In the genomic region with DNA sequence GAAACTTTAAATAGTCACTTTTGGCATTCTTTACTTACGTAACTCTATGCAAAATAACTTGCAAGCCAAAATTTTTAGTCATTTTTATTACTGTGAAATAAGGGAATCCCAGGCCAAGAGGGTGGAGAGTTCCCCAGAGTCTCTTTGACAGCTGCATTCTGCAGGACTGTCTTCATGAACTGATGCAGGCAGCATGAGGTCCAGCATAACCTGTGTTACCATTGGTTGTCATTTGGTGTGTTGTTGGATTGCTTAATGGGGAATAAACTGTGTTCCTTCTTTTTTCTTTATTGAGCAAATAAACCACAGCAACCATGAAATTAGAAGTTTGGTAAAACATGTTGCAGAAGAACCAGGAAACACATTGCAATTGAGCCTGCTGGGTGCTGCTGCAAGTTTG, we compare ENCODE assay signal across 20 cellular contexts. TPM values are rescaled to one million over a fixed set of nuclear protein-coding genes. Genes with fewer than 3 reads are reported as not detected.
DNase-seq lines count a peak whose midpoint lies in the region; ATAC-seq and TF ChIP-seq lines count a peak whose summit lies in the region.
"Had no signal": no experiment of that assay in that cellular context is flagged by ENCODE, and none has a peak within 500 bp of the region (broad histone marks: within the 10 kb centered on the region; RNA-seq: fewer than 3 reads in every experiment).

No MANE protein-coding gene starts in this region.

- H3K4me1 ChIP-seq in foreskin keratinocyte: peaks cover 9% of the 10 kb centered on the region
- H3K4me1 ChIP-seq: SJSA1 had no signal

- no peak overlapping the region for H3K27ac Mint-ChIP-seq in HFFc6
- H3K27ac Mint-ChIP-seq in activated CD4-positive, alpha-beta T cell treated with anti-CD3 and anti-CD28 coated beads for 36 hours: no peak overlapping the region
- H3K27ac Mint-ChIP-seq: activated CD8-positive, alpha-beta T cell treated with anti-CD3 and anti-CD28 coated beads, Interleukin-2, amount 10 ng/mL, durations not matched to agents 7 days and 5 days; H9; stimulated activated naive CD8-positive, alpha-beta T cell treated with anti-CD3 and anti-CD28 coated beads, Interleukin-15, Interleukin-2, amounts not matched to agents 100 ng/mL and 50 ng/mL, for 24 hours had no signal

- ATAC-seq in left ventricle myocardium superior (peak; percentile 85), foreskin keratinocyte (no peak), HG03520 (IDR thresholded peaks at IDR 0.05; ENCODE audit: unreplicated experiment) (no peak)
- no peak for ATAC-seq in activated CD4-positive, alpha-beta T cell treated with anti-CD3 and anti-CD28 coated beads for 36 hours
- ATAC-seq: activated CD8-positive, alpha-beta T cell treated with anti-CD3 and anti-CD28 coated beads, Interleukin-2, amount 10 ng/mL, durations not matched to agents 7 days and 5 days; esophagus mucosa had no signal

- no peaks in the 10 kb centered on the region for H3K4me1 Mint-ChIP-seq in HFFc6 (ENCODE audit: low read depth)
- H3K4me1 Mint-ChIP-seq in activated CD4-positive, alpha-beta T cell treated with anti-CD3 and anti-CD28 coated beads for 36 hours: no peaks in the 10 kb centered on the region

- H3K27me3 ChIP-seq in foreskin keratinocyte: no peaks in the 10 kb centered on the region
- H3K27me3 ChIP-seq: SJSA1 had no signal

- CTCF ChIA-PET in activated CD4-positive, alpha-beta T cell treated with anti-CD3 and anti-CD28 coated beads for 36 hours (lab: Charles Lee): no interaction called here

- intact Hi-C loops in left ventricle myocardium superior (cut with micrococcal nuclease): no loop called here
- intact Hi-C loops in activated CD4-positive, alpha-beta T cell treated with anti-CD3 and anti-CD28 coated beads for 36 hours (cut with DNase I, micrococcal nuclease): no loop called here

- POLR2A ChIA-PET in activated CD4-positive, alpha-beta T cell treated with anti-CD3 and anti-CD28 coated beads for 36 hours (lab: Charles Lee): no interaction called here

- H3K27me3 Mint-ChIP-seq in HFFc6 (ENCODE audit: insufficient read depth): peaks cover 17% of the 10 kb centered on the region; the same call in 1 of the 2 replicates
- H3K27me3 Mint-ChIP-seq in activated CD4-positive, alpha-beta T cell treated with anti-CD3 and anti-CD28 coated beads for 36 hours: peaks cover 20% of the 10 kb centered on the region

- TF ChIP-seq CTCF in HFFc6 (IDR thresholded peaks at IDR 0.05) (no peak), foreskin keratinocyte (conservative IDR thresholded peaks at IDR 0.05) (no peak)

- DNase-seq in AG08396 (ENCODE audit: low spot score) (peak; percentile 8), HFFc6 (peak; percentile 4), amniotic epithelial cell (ENCODE audit: low read depth) (peak; percentile 33), left ventricle myocardium superior (no peak), foreskin keratinocyte (no peak), NK-92 (lab: John Stamatoyannopoulos, UW; ENCODE audit: unreplicated experiment) (no peak)
- no peak for DNase-seq in activated CD4-positive, alpha-beta T cell treated with anti-CD3 and anti-CD28 coated beads for 36 hours
- DNase-seq: activated CD8-positive, alpha-beta T cell treated with anti-CD3 and anti-CD28 coated beads, Interleukin-2, amount 10 ng/mL, durations not matched to agents 7 days and 5 days; H9; KG1; NCI-H1930; NCI-H82; nucleus accumbens; small intestine had no signal

- H3K9me3 Mint-ChIP-seq in HFFc6: no peaks in the 10 kb centered on the region
- no peaks in the 10 kb centered on the region for H3K9me3 Mint-ChIP-seq in activated CD4-positive, alpha-beta T cell treated with anti-CD3 and anti-CD28 coated beads for 36 hours (ENCODE audit: low read depth)
- H3K9me3 Mint-ChIP-seq: stimulated activated naive CD8-positive, alpha-beta T cell treated with anti-CD3 and anti-CD28 coated beads, Interleukin-15, Interleukin-2, amounts not matched to agents 100 ng/mL and 50 ng/mL, for 24 hours had no signal

- no peak overlapping the region for H3K27ac ChIP-seq in foreskin keratinocyte
- H3K27ac ChIP-seq: SJSA1 had no signal

- H3K36me3 Mint-ChIP-seq in HFFc6 (ENCODE audit: low read depth): no peaks in the 10 kb centered on the region
- H3K36me3 Mint-ChIP-seq in activated CD4-positive, alpha-beta T cell treated with anti-CD3 and anti-CD28 coated beads for 36 hours (ENCODE audit: low read depth): no peaks in the 10 kb centered on the region

- no peak overlapping the region for H3K4me3 Mint-ChIP-seq in HFFc6
- H3K4me3 Mint-ChIP-seq in activated CD4-positive, alpha-beta T cell treated with anti-CD3 and anti-CD28 coated beads for 36 hours: no peak overlapping the region
- H3K4me3 Mint-ChIP-seq: activated CD8-positive, alpha-beta T cell treated with anti-CD3 and anti-CD28 coated beads, Interleukin-2, amount 10 ng/mL, durations not matched to agents 7 days and 5 days; H9; stimulated activated naive CD8-positive, alpha-beta T cell treated with anti-CD3 and anti-CD28 coated beads, Interleukin-15, Interleukin-2, amounts not matched to agents 100 ng/mL and 50 ng/mL, for 24 hours had no signal

RNA-seq across cellular contexts. Expression of a gene that starts 24.6 kb away (rescaled TPM):
- not detected for total RNA-seq in HFFc6 (2021; fragmentation: NEBNext Ultra II Directional; extraction: Animal tissue kit (Norgen Biotek cat#: 25700))
- total RNA-seq in left ventricle myocardium superior: not detected
- total RNA-seq in foreskin keratinocyte: not detected in 2 replicates
- polyA plus RNA-seq in foreskin keratinocyte: not detected in 2 replicates
- not detected for total RNA-seq in activated CD4-positive, alpha-beta T cell treated with anti-CD3 and anti-CD28 coated beads for 36 hours
- total RNA-seq: A673; activated CD8-positive, alpha-beta T cell treated with anti-CD3 and anti-CD28 coated beads, Interleukin-2, amount 10 ng/mL, durations not matched to agents 7 days and 5 days; esophagus mucosa; H9; mesenteric fat pad; SJSA1 had no signal

RNA-seq across cellular contexts. Expression of a gene that starts 43.8 kb away (rescaled TPM):
- total RNA-seq in HFFc6 (2021; fragmentation: NEBNext Ultra II Directional; extraction: Animal tissue kit (Norgen Biotek cat#: 25700)): not detected
- not detected for total RNA-seq in left ventricle myocardium superior
- total RNA-seq in foreskin keratinocyte: not detected in 2 replicates
- not detected in 2 replicates for polyA plus RNA-seq in foreskin keratinocyte
- total RNA-seq in activated CD4-positive, alpha-beta T cell treated with anti-CD3 and anti-CD28 coated beads for 36 hours: not detected
- total RNA-seq: activated CD8-positive, alpha-beta T cell treated with anti-CD3 and anti-CD28 coated beads, Interleukin-2, amount 10 ng/mL, durations not matched to agents 7 days and 5 days; esophagus mucosa; H9; SJSA1 had no signal

RNA-seq across cellular contexts. Expression of a gene that starts 55.8 kb away (rescaled TPM):
- not detected for total RNA-seq in HFFc6 (2021; fragmentation: NEBNext Ultra II Directional; extraction: Animal tissue kit (Norgen Biotek cat#: 25700))
- total RNA-seq in left ventricle myocardium superior (not detected), foreskin keratinocyte (not detected in 2 replicates)
- not detected in 2 replicates for polyA plus RNA-seq in foreskin keratinocyte
- not detected for total RNA-seq in activated CD4-positive, alpha-beta T cell treated with anti-CD3 and anti-CD28 coated beads for 36 hours
- total RNA-seq: A673; activated CD8-positive, alpha-beta T cell treated with anti-CD3 and anti-CD28 coated beads, Interleukin-2, amount 10 ng/mL, durations not matched to agents 7 days and 5 days; esophagus mucosa; H9; mesenteric fat pad; SJSA1 had no signal
- polyA plus RNA-seq: small intestine had no signal

Comparison
In these comparisons a context has a peak if more than half of its experiments do, and no peak if none do; other contexts are left out.
1. DNase-seq: peak in AG08396 (single experiment), HFFc6 (single experiment) and amniotic epithelial cell (single experiment); none in left ventricle myocardium superior (single experiment), foreskin keratinocyte (0 of 2), NK-92 (single experiment) and activated CD4-positive, alpha-beta T cell treated with anti-CD3 and anti-CD28 coated beads for 36 hours (single experiment).